ENCODE assay signal across 1 cellular context in genomic region chr1:228109073-228109961, GRCh38.
A peak's percentile ranks its signal among the peaks of the same experiment; 100 is the strongest.
TF ChIP-seq lines count a peak whose summit lies in the region.

Gene MRPL55, minus strand, starts transcription at chr1:228109299. Its CDS starts 1,039 bp downstream, at chr1:228108260.

TF ChIP-seq in HepG2, 621 proteins besides CTCF, POLR2A, EP300 and RAD21 (continued from another document and continues in another):
- TF ChIP-seq CSRNP1 (CRISPR knock-in tag; IDR thresholded peaks at IDR 0.05) (peak; percentile 73), IRX3 (CRISPR knock-in tag; IDR thresholded peaks at IDR 0.05; ENCODE audit: borderline replicate concordance, low read depth) (peak; percentile 63; the same call in 1 of the 2 replicates), TAF15 (IDR thresholded peaks at IDR 0.05; ENCODE audit: low read depth, low read length, poor library complexity, severe bottlenecking) (peak; percentile 86), ZKSCAN1 (IDR thresholded peaks at IDR 0.05; ENCODE audit: low read length) (peak; percentile 76; the same call in 1 of the 2 replicates), ZBTB37 (CRISPR knock-in tag; IDR thresholded peaks at IDR 0.05) (no peak), ETS1 (CRISPR knock-in tag; IDR thresholded peaks at IDR 0.05) (no peak), ZNF580 (CRISPR knock-in tag; IDR thresholded peaks at IDR 0.05; ENCODE audit: borderline replicate concordance, low read depth) (peak; percentile 88), ZNF75D (CRISPR knock-in tag; IDR thresholded peaks at IDR 0.05; ENCODE audit: borderline replicate concordance) (no peak), RCOR2 (CRISPR knock-in tag; IDR thresholded peaks at IDR 0.05) (no peak), ZNF383 (CRISPR knock-in tag; IDR thresholded peaks at IDR 0.05; ENCODE audit: borderline replicate concordance) (0 out of 2 replicates have a peak, but pooled peaks have one; percentile 74), PRDM15 (CRISPR knock-in tag; IDR thresholded peaks at IDR 0.05) (0 out of 2 replicates have a peak, but pooled peaks have one; percentile 11), PHB2 (IDR thresholded peaks at IDR 0.05; ENCODE audit: partially characterized antibody) (no peak), ATF3 (CRISPR knock-in tag; IDR thresholded peaks at IDR 0.05) (peak; percentile 68), FOSL2 (CRISPR knock-in tag; IDR thresholded peaks at IDR 0.05) (peak; percentile 66), MEF2D (CRISPR knock-in tag; IDR thresholded peaks at IDR 0.05) (peak; percentile 77), CENPBD1 (CRISPR knock-in tag; IDR thresholded peaks at IDR 0.05; ENCODE audit: borderline replicate concordance, low read depth) (no peak), ELF3 (CRISPR knock-in tag; IDR thresholded peaks at IDR 0.05) (peak; percentile 45; the same call in 1 of the 2 replicates), NFATC3 (CRISPR knock-in tag; IDR thresholded peaks at IDR 0.05) (no peak; the same call in 1 of the 2 replicates), ZNF629 (CRISPR knock-in tag; conservative IDR thresholded peaks at IDR 0.05) (no peak), HBP1 (CRISPR knock-in tag; IDR thresholded peaks at IDR 0.05; ENCODE audit: low read depth) (0 out of 2 replicates have a peak, but pooled peaks have one; percentile 71), AHR (CRISPR knock-in tag; IDR thresholded peaks at IDR 0.05) (0 out of 2 replicates have a peak, but pooled peaks have one; percentile 59), RNF2 (conservative IDR thresholded peaks at IDR 0.05; ENCODE audit: low read depth) (no peak), HMGXB4 (CRISPR knock-in tag; IDR thresholded peaks at IDR 0.05; ENCODE audit: borderline replicate concordance in 1 of 2, low read depth in 1 of 2) (peak; percentile 72 to 88), ZNF451 (CRISPR knock-in tag; IDR thresholded peaks at IDR 0.05) (peak; percentile 89; the same call in 1 of the 2 replicates), ZNF136 (CRISPR knock-in tag; IDR thresholded peaks at IDR 0.05; ENCODE audit: low read depth) (peak; percentile 85; the same call in 1 of the 2 replicates), ZNF235 (CRISPR knock-in tag; IDR thresholded peaks at IDR 0.05; ENCODE audit: borderline replicate concordance) (no peak), MIXL1 (CRISPR knock-in tag; IDR thresholded peaks at IDR 0.05) (0 out of 2 replicates have a peak, but pooled peaks have one; percentile 29), ZNF598 (CRISPR knock-in tag; IDR thresholded peaks at IDR 0.05; ENCODE audit: borderline replicate concordance) (0 out of 2 replicates have a peak, but pooled peaks have one; percentile 63), MAX (IDR thresholded peaks at IDR 0.05) (peak; percentile 89), YEATS2 (CRISPR knock-in tag; IDR thresholded peaks at IDR 0.05; ENCODE audit: borderline replicate concordance) (peak; percentile 97), SAP130 (CRISPR knock-in tag; IDR thresholded peaks at IDR 0.05; ENCODE audit: low read depth) (peak; percentile 98), SIX1 (CRISPR knock-in tag; IDR thresholded peaks at IDR 0.05; ENCODE audit: borderline replicate concordance) (no peak), NFIC (IDR thresholded peaks at IDR 0.05; ENCODE audit: low read length) (no peak), PCBP2 (optimal IDR thresholded peaks at IDR 0.05; ENCODE audit: low read depth, low read length, poor library complexity, severe bottlenecking) (no peak), GLMP (CRISPR knock-in tag; IDR thresholded peaks at IDR 0.05; ENCODE audit: borderline replicate concordance) (no peak), SP2 (CRISPR knock-in tag; IDR thresholded peaks at IDR 0.05) (peak; percentile 63), IKZF1 (IDR thresholded peaks at IDR 0.05) (no peak), MNT (IDR thresholded peaks at IDR 0.05) (peak; percentile 58), TRIM22 (IDR thresholded peaks at IDR 0.05) (no peak), SKI (IDR thresholded peaks at IDR 0.05; ENCODE audit: partially characterized antibody) (no peak), HDAC1 (CRISPR knock-in tag; IDR thresholded peaks at IDR 0.05) (peak; percentile 98), ZNF713 (CRISPR knock-in tag; IDR thresholded peaks at IDR 0.05) (peak; percentile 29; the same call in 1 of the 2 replicates), SOX6 (IDR thresholded peaks at IDR 0.05) (no peak), SOX6 (CRISPR knock-in tag; IDR thresholded peaks at IDR 0.05) (peak; percentile 50), SIN3A (IDR thresholded peaks at IDR 0.05; ENCODE audit: borderline replicate concordance, low read depth, low read length) (peak; percentile 87), HNRNPK (IDR thresholded peaks at IDR 0.05; ENCODE audit: low read depth, low read length, poor library complexity, severe bottlenecking) (peak; percentile 86)
